Comparison of ENCODE assay signal across 24 cellular contexts in the genomic region with DNA sequence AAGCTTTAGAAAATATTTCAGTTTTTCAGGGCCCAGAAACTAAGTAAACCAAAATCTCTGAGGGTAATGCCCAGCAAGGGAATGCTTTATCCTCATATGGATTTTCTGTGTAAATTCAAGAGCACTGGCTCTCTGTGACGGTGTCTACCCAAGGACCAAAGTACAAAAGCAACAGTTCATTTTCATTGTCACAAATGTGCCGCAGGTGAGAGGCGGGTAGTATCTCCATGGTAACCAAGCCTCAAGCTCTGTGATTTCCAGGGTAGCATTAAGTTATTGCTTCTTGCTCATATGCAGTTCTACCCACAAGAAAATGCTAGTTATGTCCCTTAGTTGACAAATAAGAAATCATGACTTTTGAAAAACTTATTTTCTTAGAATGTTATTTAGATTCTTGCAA.
"Had no signal": no experiment of that assay in that cellular context is flagged by ENCODE, and none has a peak within 500 bp of the region (broad histone marks: within the 10 kb centered on the region; RNA-seq: fewer than 3 reads in every experiment).

No MANE protein-coding gene starts in this region.

- H3K27me3 Mint-ChIP-seq: natural killer cell treated with Interleukin-12 subunit alpha and Interleukin-12 subunit beta and Interleukin-15 and Interleukin-18, amount 100 ng/mL, for 72 hours had no signal

- H3K9ac ChIP-seq: neural progenitor cell had no signal

- H3K4me1 Mint-ChIP-seq: neural progenitor cell had no signal

- H3K4me3 Mint-ChIP-seq: natural killer cell treated with Interleukin-12 subunit alpha and Interleukin-12 subunit beta and Interleukin-15 and Interleukin-18, amount 100 ng/mL, for 72 hours; neural progenitor cell had no signal

- H2AFZ ChIP-seq: neural progenitor cell had no signal

- H3K4me3 ChIP-seq: dorsolateral prefrontal cortex, heart left ventricle, neural progenitor cell, ovary, right atrium auricular region, stomach, thoracic aorta had no signal

- H3K27me3 ChIP-seq: heart left ventricle, neural progenitor cell, ovary, right atrium auricular region, stomach had no signal

- DNase-seq: cortex of kidney; dorsolateral prefrontal cortex; effector CD8-positive, alpha-beta T cell; heart left ventricle; hypothalamus; kidney glomerular epithelial cell; mammary epithelial cell; nucleus accumbens; ovary; small intestine; stimulated activated CD4-positive, alpha-beta T cell treated with anti-CD3 and anti-CD28 coated beads, Interleukin-12 subunit alpha, Interleukin-12 subunit beta, amount 100 ng/mL, for 4 hours; stimulated activated naive CD4-positive, alpha-beta T cell; stomach; substantia nigra; trophoblast cell had no signal

- H3K9me3 Mint-ChIP-seq: neural progenitor cell had no signal

- ATAC-seq: esophagus mucosa; heart left ventricle; left lobe of liver; natural killer cell treated with Interleukin-12 subunit alpha and Interleukin-12 subunit beta and Interleukin-15 and Interleukin-18, amount 100 ng/mL, for 72 hours had no signal

- H3K4me2 ChIP-seq: neural progenitor cell had no signal

- H3K4me1 ChIP-seq: heart left ventricle, neural progenitor cell, right atrium auricular region, stomach had no signal

- H3K27ac ChIP-seq: dorsolateral prefrontal cortex, heart left ventricle, neural progenitor cell, ovary, right atrium auricular region, stomach, thoracic aorta had no signal

- H3K36me3 ChIP-seq: heart left ventricle, neural progenitor cell, ovary, right atrium auricular region, stomach, thoracic aorta had no signal

- H3K36me3 Mint-ChIP-seq: natural killer cell treated with Interleukin-12 subunit alpha and Interleukin-12 subunit beta and Interleukin-15 and Interleukin-18, amount 100 ng/mL, for 72 hours; neural progenitor cell had no signal

- FAIRE-seq: endometrium, frontal cortex, islet of Langerhans, small intestine had no signal

- H3K9me3 ChIP-seq: ovary, right atrium auricular region, stomach, thoracic aorta had no signal

- H3K27ac Mint-ChIP-seq: natural killer cell treated with Interleukin-12 subunit alpha and Interleukin-12 subunit beta and Interleukin-15 and Interleukin-18, amount 100 ng/mL, for 72 hours; neural progenitor cell had no signal
